In genomic region chr20:34222208-34222607, GRCh38 we compare ENCODE assay signal across 13 cellular contexts. TPM values are rescaled to one million over a fixed set of nuclear protein-coding genes. Genes with fewer than 3 reads are reported as not detected.
A peak's percentile ranks its signal among the peaks of the same experiment; 100 is the strongest.
DNase-seq lines count a peak whose midpoint lies in the region; ATAC-seq and TF ChIP-seq lines count a peak whose summit lies in the region.
"Had no signal": no experiment of that assay in that cellular context is flagged by ENCODE, and none has a peak within 500 bp of the region (broad histone marks: within the 10 kb centered on the region; RNA-seq: fewer than 3 reads in every experiment).

No MANE protein-coding gene starts in this region.

- DNase-seq in BJ (ENCODE audit: low read depth) (peak; percentile 93), LHCN-M2 (ENCODE audit: low read depth) (peak; percentile 95), astrocyte of the cerebellum (ENCODE audit: low read depth) (peak; percentile 92), kidney tubule cell (ENCODE audit: low spot score) (peak; percentile 39), D341Med (ENCODE audit: low spot score) (no peak), H9 (no peak)
- DNase-seq in CD8-positive, alpha-beta memory T cell, result no peak
- DNase-seq: activated CD8-positive, alpha-beta memory T cell treated with anti-CD3 and anti-CD28 coated beads, Interleukin-2, amount 10 ng/mL, durations not matched to agents 7 days and 5 days; DMS153; NCI-H1105 treated with DMSO at 0.1 percent for 48 hours; pancreas; SHP77 treated with DMSO at 0.1 percent for 48 hours had no signal

- H3K27ac ChIP-seq in CD8-positive, alpha-beta memory T cell (ENCODE audit: low read depth, low read length), result no peak overlapping the region
- H3K27ac ChIP-seq in H9 (ENCODE audit: insufficient read length, low read depth, low read length), result no peak overlapping the region
- H3K27ac ChIP-seq: pancreas had no signal

- H3K79me1 ChIP-seq in H9 (ENCODE audit: insufficient read depth, low read depth, low read length, poor library complexity, severe bottlenecking), result no peaks in the 10 kb centered on the region

- no peak overlapping the region for H3K27ac Mint-ChIP-seq in CD8-positive, alpha-beta memory T cell
- no peak overlapping the region for H3K27ac Mint-ChIP-seq in H9
- H3K27ac Mint-ChIP-seq: activated CD8-positive, alpha-beta memory T cell treated with anti-CD3 and anti-CD28 coated beads, Interleukin-2, amount 10 ng/mL, durations not matched to agents 7 days and 5 days had no signal

- no peaks in the 10 kb centered on the region for H4K20me1 ChIP-seq in H9 (ENCODE audit: control insufficient read depth, insufficient read depth, insufficient read length)

- H3K27me3 Mint-ChIP-seq in CD8-positive, alpha-beta memory T cell, result peaks cover 23 to 32% of the 10 kb centered on the region in 2 donors
- peaks cover 41% of the 10 kb centered on the region for H3K27me3 Mint-ChIP-seq in H9 (ENCODE audit: low read depth)

- H3K4me3 Mint-ChIP-seq in CD8-positive, alpha-beta memory T cell, result no peak overlapping the region
- no peak overlapping the region for H3K4me3 Mint-ChIP-seq in H9
- H3K4me3 Mint-ChIP-seq: activated CD8-positive, alpha-beta memory T cell treated with anti-CD3 and anti-CD28 coated beads, Interleukin-2, amount 10 ng/mL, durations not matched to agents 7 days and 5 days had no signal

- no peak for TF ChIP-seq CTCF in BJ (IDR thresholded peaks at IDR 0.05; ENCODE audit: insufficient read depth, low read depth, low read length)
- TF ChIP-seq CTCF in astrocyte of the cerebellum (IDR thresholded peaks at IDR 0.05; ENCODE audit: low read depth, low read length, missing control alignments), result no peak
- TF ChIP-seq CTCF in H9 (conservative IDR thresholded peaks at IDR 0.05), result no peak

- in situ Hi-C loops in astrocyte of the cerebellum (cut with HindIII; ENCODE audit: low sequenced_read_pairs), result no loop called here

- CTCF ChIA-PET in BJ (lab: Yijun Ruan, JAX), result interaction anchor here (0.7 to 0.9 kb wide), 2 partner anchors 32 to 33 kb away, joined by 3 read pairs; no protein-coding TSS in a partner anchor
- CTCF ChIA-PET in CD8-positive, alpha-beta memory T cell (lab: Charles Lee), result no interaction called here

- H4K91ac ChIP-seq in H9 (ENCODE audit: insufficient read length, low read depth, low read length), result no peak overlapping the region

- no peaks in the 10 kb centered on the region for H3K36me3 ChIP-seq in BJ (ENCODE audit: control insufficient read depth, insufficient read depth, low read length)
- no peaks in the 10 kb centered on the region for H3K36me3 ChIP-seq in CD8-positive, alpha-beta memory T cell (ENCODE audit: insufficient read depth, low read length)
- H3K36me3 ChIP-seq: pancreas had no signal

- no peaks in the 10 kb centered on the region for H3K27me3 ChIP-seq in BJ (ENCODE audit: control insufficient read depth, insufficient read depth, low read length)
- peaks cover 5% of the 10 kb centered on the region for H3K27me3 ChIP-seq in CD8-positive, alpha-beta memory T cell (ENCODE audit: insufficient read depth, low read length, poor library complexity, severe bottlenecking)
- H3K27me3 ChIP-seq in H9 (ENCODE audit: insufficient read depth, low read length), result no peaks in the 10 kb centered on the region
- H3K27me3 ChIP-seq: pancreas had no signal

- no peak overlapping the region for H3K4ac ChIP-seq in H9 (ENCODE audit: low read depth, low read length)

- H3K18ac ChIP-seq in H9 (ENCODE audit: insufficient read length, low read depth, low read length), result no peak overlapping the region

- no peaks in the 10 kb centered on the region for H3K4me1 Mint-ChIP-seq in CD8-positive, alpha-beta memory T cell
- H3K4me1 Mint-ChIP-seq in H9, result no peaks in the 10 kb centered on the region
- H3K4me1 Mint-ChIP-seq: activated CD8-positive, alpha-beta memory T cell treated with anti-CD3 and anti-CD28 coated beads, Interleukin-2, amount 10 ng/mL, durations not matched to agents 7 days and 5 days had no signal

- H3K79me2 ChIP-seq in H9 (ENCODE audit: insufficient read depth, low read length), result no peaks in the 10 kb centered on the region

- no peak overlapping the region for H4K8ac ChIP-seq in H9 (replicated peaks; ENCODE audit: insufficient read length, low read depth, low read length)

- no peak overlapping the region for H2BK20ac ChIP-seq in H9 (ENCODE audit: low read depth, low read length, poor library complexity, severe bottlenecking)

- no peak overlapping the region for H3K9ac ChIP-seq in H9 (ENCODE audit: extremely low read depth, insufficient read length, low read length)

- H3K56ac ChIP-seq in H9 (ENCODE audit: insufficient read length, low read depth, low read length), result no peak overlapping the region

- WGBS in H9 (ENCODE audit: extremely low coverage, insufficient read length, low lambda C conversion rate), result no CpG with 5 or more reads among the region's 3 CpGs

- H4K5ac ChIP-seq in H9 (ENCODE audit: insufficient read length, low read depth, low read length), result no peak overlapping the region

- peaks cover 0 to 3% (median 0%) of the 10 kb centered on the region in 3 donors for H3K36me3 Mint-ChIP-seq in CD8-positive, alpha-beta memory T cell
- H3K36me3 Mint-ChIP-seq in H9 (ENCODE audit: insufficient read depth in 1 of 3, low read depth in 3 of 3), result peaks cover 0 to 4% (median 0%) of the 10 kb centered on the region in 3 experiments; a peak in 2 of 7 replicates
- H3K36me3 Mint-ChIP-seq: activated CD8-positive, alpha-beta memory T cell treated with anti-CD3 and anti-CD28 coated beads, Interleukin-2, amount 10 ng/mL, durations not matched to agents 7 days and 5 days had no signal

- H3K4me3 ChIP-seq in BJ (ENCODE audit: low read depth, low read length), result no peak overlapping the region
- H3K4me3 ChIP-seq in astrocyte of the cerebellum (ENCODE audit: low read depth, low read length), result no peak overlapping the region
- H3K4me3 ChIP-seq in CD8-positive, alpha-beta memory T cell (ENCODE audit: low read length), result no peak overlapping the region
- H3K4me3 ChIP-seq: pancreas had no signal

- H2BK15ac ChIP-seq in H9 (ENCODE audit: low read depth, low read length), result no peak overlapping the region

- no peaks in the 10 kb centered on the region for H3K4me1 ChIP-seq in CD8-positive, alpha-beta memory T cell (ENCODE audit: insufficient read depth, low read length)
- no peaks in the 10 kb centered on the region for H3K4me1 ChIP-seq in H9 (ENCODE audit: insufficient read depth, low read length)
- H3K4me1 ChIP-seq: pancreas had no signal

- no peak overlapping the region for H3K23ac ChIP-seq in H9 (ENCODE audit: insufficient read length, low read depth, low read length)

- no peak overlapping the region for H2AFZ ChIP-seq in H9 (ENCODE audit: low read length)

- POLR2A ChIA-PET in BJ (lab: Charles Lee), result interaction anchor here (0.6 to 0.7 kb wide), 2 partner anchors 10 to 1608 kb away, joined by 3 to 5 read pairs; no protein-coding TSS in a partner anchor
- POLR2A ChIA-PET in CD8-positive, alpha-beta memory T cell (lab: Charles Lee), result no interaction called here

- no peak overlapping the region for H3K4me2 ChIP-seq in H9 (ENCODE audit: insufficient read depth, insufficient read length, low read length)

- no peaks in the 10 kb centered on the region for H3K9me3 ChIP-seq in CD8-positive, alpha-beta memory T cell (ENCODE audit: low read length)
- H3K9me3 ChIP-seq in H9 (ENCODE audit: control insufficient read depth, low read depth, low read length), result no peaks in the 10 kb centered on the region
- H3K9me3 ChIP-seq: pancreas had no signal

- H3K14ac ChIP-seq in H9 (ENCODE audit: insufficient read depth, low read length), result no peak overlapping the region

- ATAC-seq in GM21576 (IDR thresholded peaks at IDR 0.05; ENCODE audit: unreplicated experiment), result no peak
- ATAC-seq: activated CD8-positive, alpha-beta memory T cell treated with anti-CD3 and anti-CD28 coated beads, Interleukin-2, amount 10 ng/mL, durations not matched to agents 7 days and 5 days had no signal

- H3T11ph ChIP-seq in H9 (ENCODE audit: low read length), result no peak overlapping the region

- H3K23me2 ChIP-seq in H9 (ENCODE audit: insufficient read length, low read depth, low read length, poor library complexity, severe bottlenecking), result no peaks in the 10 kb centered on the region

- no peak overlapping the region for H2BK12ac ChIP-seq in H9 (ENCODE audit: insufficient read length, low read depth, low read length)

- no peak overlapping the region for H2BK120ac ChIP-seq in H9 (ENCODE audit: low read depth, low read length, poor library complexity, severe bottlenecking)

- no peaks in the 10 kb centered on the region for H3K9me3 Mint-ChIP-seq in CD8-positive, alpha-beta memory T cell
- peaks cover 0 to 7% of the 10 kb centered on the region in 2 experiments; a peak in 1 of 5 replicates for H3K9me3 Mint-ChIP-seq in H9

- no peak overlapping the region for H2AK5ac ChIP-seq in H9 (ENCODE audit: insufficient read length, low read length)

- H2BK5ac ChIP-seq in H9 (ENCODE audit: insufficient read length, low read length), result no peak overlapping the region

RNA-seq across cellular contexts. Expression of gene ASIP, which starts 19.0 kb away (rescaled TPM):
- not detected in 2 replicates for polyA plus RNA-seq in BJ (2011; rRNA removed)
- polyA minus RNA-seq in BJ (2011; rRNA and poly(A)+ RNA removed), result not detected in 2 replicates
- not detected in 2 replicates for total RNA-seq in LHCN-M2 (2014; rRNA removed)
- polyA plus RNA-seq in LHCN-M2 (2012), result not detected
- total RNA-seq in CD8-positive, alpha-beta memory T cell, result not detected
- not detected for polyA plus RNA-seq in CD8-positive, alpha-beta memory T cell
- not detected in 2 replicates for total RNA-seq in H9 (2021)
- total RNA-seq: activated CD8-positive, alpha-beta memory T cell treated with anti-CD3 and anti-CD28 coated beads, Interleukin-2, amount 10 ng/mL, durations not matched to agents 7 days and 5 days; pancreas had no signal
- polyA plus RNA-seq: pancreas had no signal

Comparison
In these comparisons a context has a peak if more than half of its experiments do, and no peak if none do; other contexts are left out.
1. DNase-seq: peak in BJ (single experiment), LHCN-M2 (single experiment), astrocyte of the cerebellum (single experiment) and kidney tubule cell (single experiment); none in D341Med (single experiment), CD8-positive, alpha-beta memory T cell (0 of 5) and H9 (single experiment).